ENCODE assay signal across 19 cellular contexts in the genomic region with DNA sequence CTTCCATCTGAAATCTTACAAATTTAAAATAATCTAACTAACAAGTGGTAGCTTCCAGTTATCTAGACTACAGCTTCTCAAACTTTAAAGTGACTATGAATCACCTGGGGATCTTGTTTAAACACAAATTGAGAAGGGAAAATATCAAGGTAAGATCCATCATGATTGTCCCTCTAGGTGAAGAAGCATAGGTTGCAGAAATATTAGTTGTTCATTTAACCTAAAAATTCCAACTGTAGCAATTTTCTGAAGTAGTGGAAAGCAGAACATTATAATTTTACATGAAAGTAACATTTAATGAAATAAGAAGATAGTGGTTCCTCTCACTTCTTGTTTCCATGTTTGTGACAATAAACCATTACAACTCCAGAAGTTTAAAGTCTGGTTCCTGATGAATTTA. TPM values are rescaled to one million over a fixed set of nuclear protein-coding genes. Genes with fewer than 3 reads are reported as not detected.
DNase-seq lines count a peak whose midpoint lies in the region; ATAC-seq, FAIRE-seq and TF ChIP-seq lines count a peak whose summit lies in the region.
"Had no signal": no experiment of that assay in that cellular context is flagged by ENCODE, and none has a peak within 500 bp of the region (broad histone marks: within the 10 kb centered on the region; RNA-seq: fewer than 3 reads in every experiment).

No MANE protein-coding gene starts in this region.

- H3K27me3 Mint-ChIP-seq in WTC11 (ENCODE audit: low read depth) = no peaks in the 10 kb centered on the region

- CTCF ChIA-PET in HEK293 (lab: Yijun Ruan, JAX) (interaction anchor here (0.6 kb wide), 1 partner anchor 70 kb away, joined by 3 read pairs; no protein-coding TSS in a partner anchor), WTC11 (lab: Charles Lee) (no interaction called here)

- no peak overlapping the region for H3K4me3 Mint-ChIP-seq in WTC11
- H3K4me3 Mint-ChIP-seq: CD8-positive, alpha-beta T cell; GM23338; H9; HFFc6 had no signal

- H3K9me3 Mint-ChIP-seq in WTC11 = peaks cover 24% of the 10 kb centered on the region

- no peak for ATAC-seq in WTC11
- no peak for ATAC-seq in HG03571 (IDR thresholded peaks at IDR 0.05; ENCODE audit: unreplicated experiment)
- ATAC-seq in HG03469 (IDR thresholded peaks at IDR 0.05; ENCODE audit: unreplicated experiment) = no peak
- ATAC-seq: GM23338, HCT116 had no signal

- H3K4me1 ChIP-seq in HEK293 (ENCODE audit: control insufficient read depth, insufficient read depth, low read length) = peaks cover 31% of the 10 kb centered on the region; the same call in 1 of the 2 replicates
- peaks cover 5 to 7% of the 10 kb centered on the region in 2 donors for H3K4me1 ChIP-seq in small intestine (ENCODE audit: control insufficient read depth in 2 of 2, insufficient read depth in 1 of 2, low read depth in 1 of 2, low read length in 1 of 2)

- H3K9me3 ChIP-seq in HEK293 (ENCODE audit: control insufficient read depth, insufficient read depth, low read depth, low read length) (no peaks in the 10 kb centered on the region), small intestine (ENCODE audit: control insufficient read depth, low read depth) (no peaks in the 10 kb centered on the region)

- H3K36me3 ChIP-seq in HEK293 (ENCODE audit: control insufficient read depth in 2 of 2, insufficient read depth in 1 of 2, low read length in 2 of 2) = peaks cover 3% of the 10 kb centered on the region in 2 experiments; a peak in 2 of 3 replicates
- H3K36me3 ChIP-seq in small intestine (ENCODE audit: control insufficient read depth in 2 of 2, insufficient read depth in 2 of 2, low read length in 2 of 2) = no peaks in the 10 kb centered on the region

- peaks cover 37% of the 10 kb centered on the region for H3K4me1 Mint-ChIP-seq in WTC11

- peak overlapping the region; percentile 15; the same call in 1 of the 2 replicates for H3K27ac Mint-ChIP-seq in WTC11
- H3K27ac Mint-ChIP-seq: HFFc6 had no signal

- no peak for TF ChIP-seq CTCF in 22Rv1 (IDR thresholded peaks at IDR 0.05)
- no peak for TF ChIP-seq CTCF in HEK293 (tag by site-specific recombination; IDR thresholded peaks at IDR 0.05)
- TF ChIP-seq CTCF in WTC11 (IDR thresholded peaks at IDR 0.05) = no peak

- DNase-seq in WTC11 (ENCODE audit: low spot score) (no peak), small intestine (no peak), SHP77 treated with DMSO at 0.1 percent for 48 hours (lab: John Stamatoyannopoulos, UW) (no peak)
- DNase-seq: C1 segment of cervical spinal cord; CD8-positive, alpha-beta T cell; DMS79 treated with DMSO at 0.1 percent for 48 hours; GF-D8; H9; HFFc6 had no signal

- peaks cover 62% of the 10 kb centered on the region for H3K36me3 Mint-ChIP-seq in WTC11

- H3K27ac ChIP-seq in 22Rv1 = peak overlapping the region; percentile 87
- no peak overlapping the region for H3K27ac ChIP-seq in HEK293 (ENCODE audit: extremely low read depth, low read depth, low read length)
- no peak overlapping the region for H3K27ac ChIP-seq in small intestine (ENCODE audit: low read depth in 1 of 2, low read length in 1 of 2)

- no peak overlapping the region for H3K4me3 ChIP-seq in HEK293 (ENCODE audit: low read depth, low read length)
- H3K4me3 ChIP-seq in small intestine (ENCODE audit: low read depth in 1 of 2, low read length in 2 of 2) = no peak overlapping the region
- H3K4me3 ChIP-seq: GM23338 had no signal

- H3K27me3 ChIP-seq in small intestine (ENCODE audit: control insufficient read depth in 2 of 2, insufficient read depth in 2 of 2, low read length in 2 of 2) = no peaks in the 10 kb centered on the region

- FAIRE-seq in small intestine (lab: Jason Lieb, UNC) = peak; percentile 55
- FAIRE-seq: GM12891, GM18507 had no signal

- POLR2A ChIA-PET in HEK293 (lab: Yijun Ruan, JAX) = no interaction called here
- POLR2A ChIA-PET in WTC11 (lab: Charles Lee) = no interaction called here

TF ChIP-seq in HEK293, 187 proteins besides CTCF, POLR2A, EP300 and RAD21:
- TF ChIP-seq BCL11A (tag by site-specific recombination; IDR thresholded peaks at IDR 0.05; ENCODE audit: low read depth) = no peak
- TF ChIP-seq ZNF664 (tag by site-specific recombination; IDR thresholded peaks at IDR 0.05) = peak; percentile 92

TF ChIP-seq in WTC11, 78 proteins besides CTCF, POLR2A, EP300 and RAD21:
- TF ChIP-seq ARID4B (CRISPR knock-in tag; IDR thresholded peaks at IDR 0.05; ENCODE audit: borderline replicate concordance) (no peak), FOXP1 (CRISPR knock-in tag; IDR thresholded peaks at IDR 0.05; ENCODE audit: borderline replicate concordance) (no peak), CREM (CRISPR knock-in tag; IDR thresholded peaks at IDR 0.05) (no peak), NFATC4 (CRISPR knock-in tag; IDR thresholded peaks at IDR 0.05) (no peak), KAT7 (CRISPR knock-in tag; IDR thresholded peaks at IDR 0.05; ENCODE audit: borderline replicate concordance) (no peak), SMAD4 (CRISPR knock-in tag; IDR thresholded peaks at IDR 0.05) (no peak), NR3C1 (CRISPR knock-in tag; conservative IDR thresholded peaks at IDR 0.05; ENCODE audit: low read depth) (no peak), ZBTB21 (CRISPR knock-in tag; IDR thresholded peaks at IDR 0.05; ENCODE audit: borderline replicate concordance) (no peak), ZNF138 (CRISPR knock-in tag; conservative IDR thresholded peaks at IDR 0.05) (no peak), ETV6 (CRISPR knock-in tag; IDR thresholded peaks at IDR 0.05) (no peak)
- TF ChIP-seq, protein P1, sequence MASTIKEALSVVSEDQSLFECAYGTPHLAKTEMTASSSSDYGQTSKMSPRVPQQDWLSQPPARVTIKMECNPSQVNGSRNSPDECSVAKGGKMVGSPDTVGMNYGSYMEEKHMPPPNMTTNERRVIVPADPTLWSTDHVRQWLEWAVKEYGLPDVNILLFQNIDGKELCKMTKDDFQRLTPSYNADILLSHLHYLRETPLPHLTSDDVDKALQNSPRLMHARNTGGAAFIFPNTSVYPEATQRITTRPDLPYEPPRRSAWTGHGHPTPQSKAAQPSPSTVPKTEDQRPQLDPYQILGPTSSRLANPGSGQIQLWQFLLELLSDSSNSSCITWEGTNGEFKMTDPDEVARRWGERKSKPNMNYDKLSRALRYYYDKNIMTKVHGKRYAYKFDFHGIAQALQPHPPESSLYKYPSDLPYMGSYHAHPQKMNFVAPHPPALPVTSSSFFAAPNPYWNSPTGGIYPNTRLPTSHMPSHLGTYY (CRISPR knock-in tag; IDR thresholded peaks at IDR 0.05) = no peak
- TF ChIP-seq, protein P2, sequence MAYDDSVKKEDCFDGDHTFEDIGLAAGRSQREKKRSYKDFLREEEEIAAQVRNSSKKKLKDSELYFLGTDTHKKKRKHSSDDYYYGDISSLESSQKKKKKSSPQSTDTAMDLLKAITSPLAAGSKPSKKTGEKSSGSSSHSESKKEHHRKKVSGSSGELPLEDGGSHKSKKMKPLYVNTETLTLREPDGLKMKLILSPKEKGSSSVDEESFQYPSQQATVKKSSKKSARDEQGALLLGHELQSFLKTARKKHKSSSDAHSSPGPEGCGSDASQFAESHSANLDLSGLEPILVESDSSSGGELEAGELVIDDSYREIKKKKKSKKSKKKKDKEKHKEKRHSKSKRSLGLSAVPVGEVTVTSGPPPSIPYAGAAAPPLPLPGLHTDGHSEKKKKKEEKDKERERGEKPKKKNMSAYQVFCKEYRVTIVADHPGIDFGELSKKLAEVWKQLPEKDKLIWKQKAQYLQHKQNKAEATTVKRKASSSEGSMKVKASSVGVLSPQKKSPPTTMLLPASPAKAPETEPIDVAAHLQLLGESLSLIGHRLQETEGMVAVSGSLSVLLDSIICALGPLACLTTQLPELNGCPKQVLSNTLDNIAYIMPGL (CRISPR knock-in tag; IDR thresholded peaks at IDR 0.05) = no peak
TF ChIP-seq in WTC11: peak in this region for 0.

RNA-seq across cellular contexts. Expression of gene GALNT3, which starts 17.3 kb away (rescaled TPM):
- 19.4 to 20.6 TPM (median 20.5 TPM) in 3 replicates for total RNA-seq in WTC11 (2021)
- polyA plus RNA-seq in small intestine = 10 to 100 TPM; 21.6 to 39.0 (median 37.8) TPM
- total RNA-seq: A172, G401 had no signal
